Comparison of ENCODE assay signal across 8 cellular contexts in the genomic region with DNA sequence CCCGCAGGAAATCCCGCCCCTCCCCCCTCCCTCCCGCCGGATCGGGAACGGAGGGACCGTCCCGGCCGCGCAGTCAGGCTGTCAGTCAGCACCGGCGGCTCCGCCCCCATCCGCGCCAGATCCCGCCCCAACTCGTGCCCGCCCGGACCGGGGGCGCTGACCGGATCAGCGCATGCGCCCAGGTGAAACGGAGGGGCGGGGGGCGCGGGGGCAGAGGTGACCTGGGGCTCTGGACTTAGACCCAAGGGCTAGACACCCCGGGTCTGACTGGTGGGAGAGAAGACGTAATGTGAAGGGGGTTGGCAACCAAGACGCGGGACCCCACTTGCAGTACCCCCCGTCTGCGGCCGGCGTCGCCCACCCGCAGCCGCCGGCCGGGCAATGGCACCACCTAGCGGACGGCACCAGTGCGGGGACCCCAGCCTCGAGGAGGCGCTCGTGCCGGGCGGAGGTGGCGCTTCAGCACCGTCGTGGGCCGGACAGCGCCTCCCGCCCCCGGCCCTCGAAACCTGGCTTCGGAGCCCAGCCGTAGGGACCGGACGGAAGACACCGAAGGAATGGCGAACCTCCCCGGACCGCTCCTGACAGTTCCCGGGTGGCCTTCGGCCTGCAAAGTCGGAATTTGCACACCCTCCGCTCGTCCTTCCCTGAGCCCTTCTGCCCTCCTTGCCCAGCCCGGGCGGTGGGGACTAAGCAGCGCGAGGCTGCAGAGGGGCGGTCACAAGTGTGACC. TPM values are rescaled to one million over a fixed set of nuclear protein-coding genes. Genes with fewer than 3 reads are reported as not detected.
DNase-seq lines count a peak whose midpoint lies in the region; ATAC-seq and TF ChIP-seq lines count a peak whose summit lies in the region.

A gene with protein sequence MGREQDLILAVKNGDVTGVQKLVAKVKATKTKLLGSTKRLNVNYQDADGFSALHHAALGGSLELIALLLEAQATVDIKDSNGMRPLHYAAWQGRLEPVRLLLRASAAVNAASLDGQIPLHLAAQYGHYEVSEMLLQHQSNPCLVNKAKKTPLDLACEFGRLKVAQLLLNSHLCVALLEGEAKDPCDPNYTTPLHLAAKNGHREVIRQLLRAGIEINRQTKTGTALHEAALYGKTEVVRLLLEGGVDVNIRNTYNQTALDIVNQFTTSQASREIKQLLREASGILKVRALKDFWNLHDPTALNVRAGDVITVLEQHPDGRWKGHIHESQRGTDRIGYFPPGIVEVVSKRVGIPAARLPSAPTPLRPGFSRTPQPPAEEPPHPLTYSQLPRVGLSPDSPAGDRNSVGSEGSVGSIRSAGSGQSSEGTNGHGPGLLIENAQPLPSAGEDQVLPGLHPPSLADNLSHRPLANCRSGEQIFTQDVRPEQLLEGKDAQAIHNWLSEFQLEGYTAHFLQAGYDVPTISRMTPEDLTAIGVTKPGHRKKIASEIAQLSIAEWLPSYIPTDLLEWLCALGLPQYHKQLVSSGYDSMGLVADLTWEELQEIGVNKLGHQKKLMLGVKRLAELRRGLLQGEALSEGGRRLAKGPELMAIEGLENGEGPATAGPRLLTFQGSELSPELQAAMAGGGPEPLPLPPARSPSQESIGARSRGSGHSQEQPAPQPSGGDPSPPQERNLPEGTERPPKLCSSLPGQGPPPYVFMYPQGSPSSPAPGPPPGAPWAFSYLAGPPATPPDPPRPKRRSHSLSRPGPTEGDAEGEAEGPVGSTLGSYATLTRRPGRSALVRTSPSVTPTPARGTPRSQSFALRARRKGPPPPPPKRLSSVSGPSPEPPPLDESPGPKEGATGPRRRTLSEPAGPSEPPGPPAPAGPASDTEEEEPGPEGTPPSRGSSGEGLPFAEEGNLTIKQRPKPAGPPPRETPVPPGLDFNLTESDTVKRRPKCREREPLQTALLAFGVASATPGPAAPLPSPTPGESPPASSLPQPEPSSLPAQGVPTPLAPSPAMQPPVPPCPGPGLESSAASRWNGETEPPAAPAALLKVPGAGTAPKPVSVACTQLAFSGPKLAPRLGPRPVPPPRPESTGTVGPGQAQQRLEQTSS (N-terminal part only) (minus strand): TSS at position 15 of the 732 bp plus-strand sequence. CDS start 1,733 bp downstream, outside the sequence.

- H3K4me1 ChIP-seq in CD8-positive, alpha-beta T cell (ENCODE audit: insufficient read depth, low read length), result peaks cover 35% of the 10 kb centered on the region
- H3K4me1 ChIP-seq in HUES6 (ENCODE audit: control insufficient read depth, insufficient read depth, low read length) (peaks cover 9% of the 10 kb centered on the region), NT2/D1 (ENCODE audit: insufficient read depth, insufficient read length) (peaks cover 13% of the 10 kb centered on the region)

- peaks cover 16% of the 10 kb centered on the region for H3K36me3 Mint-ChIP-seq in CD8-positive, alpha-beta T cell

- H3K9ac ChIP-seq in HUES6 (ENCODE audit: low read length), result peak within 1 kb of the TSS; percentile 78
- peak within 1 kb of the TSS; percentile 89 for H3K9ac ChIP-seq in NT2/D1 (ENCODE audit: insufficient read length, low read depth)

- H3K9me3 Mint-ChIP-seq in CD8-positive, alpha-beta T cell, result no peaks in the 10 kb centered on the region

- TF ChIP-seq CTCF in CD8-positive, alpha-beta T cell (IDR thresholded peaks at IDR 0.05), result peak; percentile 99

- no peak within 1 kb of the TSS for H3K27ac Mint-ChIP-seq in CD8-positive, alpha-beta T cell

- H3K4me3 Mint-ChIP-seq in CD8-positive, alpha-beta T cell, result peak within 1 kb of the TSS; percentile 77

- ATAC-seq in CD8-positive, alpha-beta T cell, result peak; percentile 59
- ATAC-seq in GM21367 (IDR thresholded peaks at IDR 0.05; ENCODE audit: unreplicated experiment), result peak; percentile 40

- H3K27ac ChIP-seq in CD8-positive, alpha-beta T cell (ENCODE audit: low read depth, low read length), result peak within 1 kb of the TSS; percentile 32
- H3K27ac ChIP-seq in HUES6 (ENCODE audit: low read depth, low read length), result peak within 1 kb of the TSS; percentile 70; the same call in 1 of the 2 replicates

- intact Hi-C loops in CD8-positive, alpha-beta T cell (cut with DNase I, micrococcal nuclease), result loop anchor here (1.0 to 5.0 kb wide), 10 partner anchors 10 to 267 kb away; partner anchors contain the start of genes GRB2 (in 2 of the 2), LLGL2 (in 2 of the 2), TMEM94 (in 2 of the 2) and GGA3 (in 1 of the 2)

- H3K4me1 Mint-ChIP-seq in CD8-positive, alpha-beta T cell (ENCODE audit: low read depth), result peaks cover 26% of the 10 kb centered on the region

- peaks cover 5% of the 10 kb centered on the region for H3K36me3 ChIP-seq in CD8-positive, alpha-beta T cell (ENCODE audit: insufficient read depth, low read length)
- H3K36me3 ChIP-seq in HUES6 (ENCODE audit: control insufficient read depth, insufficient read depth, low read length) (peaks cover 22% of the 10 kb centered on the region), NT2/D1 (ENCODE audit: insufficient read depth, insufficient read length, low read length) (peaks cover 60% of the 10 kb centered on the region)

- DNase-seq in CD8-positive, alpha-beta T cell, result peak; percentile 56 to 83 (median 72)
- DNase-seq in NT2/D1 (ENCODE audit: low read depth, low spot score), result peak; percentile 79
- DNase-seq in activated T-cell treated with anti-CD3 and anti-CD28 coated beads for 24 hours (ENCODE audit: low read depth), result peak; percentile 82
- DNase-seq in epidermal melanocyte (ENCODE audit: insufficient read length, low spot score), result peak; percentile 100
- peak; percentile 85 for DNase-seq in middle frontal gyrus (ENCODE audit: extremely low spot score, low spot score)
- DNase-seq in stimulated activated CD8-positive, alpha-beta memory T cell treated with anti-CD3 and anti-CD28 coated beads, Interleukin-15, amount 100 ng/mL, for 4 hours (ENCODE audit: low read depth in 2 of 2), result peak; percentile 58 to 62

- H3K4me3 ChIP-seq in CD8-positive, alpha-beta T cell (ENCODE audit: low read depth, low read length), result peak within 1 kb of the TSS; percentile 97
- H3K4me3 ChIP-seq in HUES6 (ENCODE audit: low read depth, low read length) (peak within 1 kb of the TSS; percentile 95), NT2/D1 (ENCODE audit: insufficient read length, low read depth) (peak within 1 kb of the TSS; percentile 82)

- H3K27me3 ChIP-seq in CD8-positive, alpha-beta T cell (ENCODE audit: insufficient read depth, low read length), result no peaks in the 10 kb centered on the region
- H3K27me3 ChIP-seq in HUES6 (ENCODE audit: control insufficient read depth, insufficient read depth, low read length) (no peaks in the 10 kb centered on the region), NT2/D1 (ENCODE audit: insufficient read depth, insufficient read length) (no peaks in the 10 kb centered on the region)

- no peaks in the 10 kb centered on the region for H3K9me3 ChIP-seq in CD8-positive, alpha-beta T cell (ENCODE audit: low read length)
- H3K9me3 ChIP-seq in HUES6 (ENCODE audit: control insufficient read depth, insufficient read depth, low read depth, low read length) (no peaks in the 10 kb centered on the region), NT2/D1 (ENCODE audit: insufficient read depth, low read length) (no peaks in the 10 kb centered on the region)

- POLR2A ChIA-PET in CD8-positive, alpha-beta T cell (lab: Charles Lee), result interaction anchor here (0.6 to 3.1 kb wide), 15 partner anchors 11 to 643 kb away, joined by 3 to 28 read pairs (median 4); partner anchors contain the start of genes FDXR, GRB2, LLGL2 and MIF4GD

- H3K27me3 Mint-ChIP-seq in CD8-positive, alpha-beta T cell (ENCODE audit: low read depth), result no peaks in the 10 kb centered on the region

- CTCF ChIA-PET in CD8-positive, alpha-beta T cell (lab: Charles Lee), result interaction anchor here (0.8 to 1.6 kb wide), 12 partner anchors 10 to 254 kb away, joined by 3 to 13 read pairs (median 4); partner anchors contain the start of genes GGA3, GRB2, LLGL2 and MIF4GD

RNA-seq across cellular contexts. Expression of the gene that starts here (rescaled TPM):
- under 1 TPM; 0.64 to 0.98 TPM for total RNA-seq in CD8-positive, alpha-beta T cell

Comparison
In these comparisons a context has a peak if more than half of its experiments do, and no peak if none do; other contexts are left out.
1. Peak in every context shown above with its lines: DNase-seq, ATAC-seq, H3K4me3 ChIP-seq and H3K27ac ChIP-seq.
2. Peak in DNase-seq, ATAC-seq, H3K4me3 ChIP-seq and H3K27ac ChIP-seq in CD8-positive, alpha-beta T cell; RNA of the gene not detected or under 1 TPM.